1 cellular context compared by ENCODE assay signal in genomic region chr6:157561037-157561790, GRCh38.
TF ChIP-seq lines count a peak whose summit lies in the region.

No MANE protein-coding gene starts in this region.

TF ChIP-seq in H1, 55 proteins besides CTCF, POLR2A, EP300 and RAD21 (continued from another document):
- TF ChIP-seq USF2 (IDR thresholded peaks at IDR 0.05; ENCODE audit: low read length) (no peak), YY1 (IDR thresholded peaks at IDR 0.05; ENCODE audit: low read depth, low read length) (no peak), TCF12 (IDR thresholded peaks at IDR 0.05; ENCODE audit: low read depth, low read length) (no peak), MAFK (IDR thresholded peaks at IDR 0.05; ENCODE audit: low read depth, low read length) (no peak), JUN (IDR thresholded peaks at IDR 0.05; ENCODE audit: low read depth, low read length) (no peak), TEAD4 (IDR thresholded peaks at IDR 0.05; ENCODE audit: low read depth, low read length) (no peak), CREB1 (IDR thresholded peaks at IDR 0.05) (no peak), MAX (IDR thresholded peaks at IDR 0.05) (no peak), HDAC6 (IDR thresholded peaks at IDR 0.05; ENCODE audit: low read depth, low read length) (no peak)
